1 cellular context compared by ENCODE assay signal in genomic region chr5:170861855-170862766, GRCh38.
TF ChIP-seq lines count a peak whose summit lies in the region.

Gene RANBP17, plus strand, starts transcription at chr5:170862018.

TF ChIP-seq in HEK293, 187 proteins besides CTCF, POLR2A, EP300 and RAD21 (continued from another document):
- TF ChIP-seq, protein P1, sequence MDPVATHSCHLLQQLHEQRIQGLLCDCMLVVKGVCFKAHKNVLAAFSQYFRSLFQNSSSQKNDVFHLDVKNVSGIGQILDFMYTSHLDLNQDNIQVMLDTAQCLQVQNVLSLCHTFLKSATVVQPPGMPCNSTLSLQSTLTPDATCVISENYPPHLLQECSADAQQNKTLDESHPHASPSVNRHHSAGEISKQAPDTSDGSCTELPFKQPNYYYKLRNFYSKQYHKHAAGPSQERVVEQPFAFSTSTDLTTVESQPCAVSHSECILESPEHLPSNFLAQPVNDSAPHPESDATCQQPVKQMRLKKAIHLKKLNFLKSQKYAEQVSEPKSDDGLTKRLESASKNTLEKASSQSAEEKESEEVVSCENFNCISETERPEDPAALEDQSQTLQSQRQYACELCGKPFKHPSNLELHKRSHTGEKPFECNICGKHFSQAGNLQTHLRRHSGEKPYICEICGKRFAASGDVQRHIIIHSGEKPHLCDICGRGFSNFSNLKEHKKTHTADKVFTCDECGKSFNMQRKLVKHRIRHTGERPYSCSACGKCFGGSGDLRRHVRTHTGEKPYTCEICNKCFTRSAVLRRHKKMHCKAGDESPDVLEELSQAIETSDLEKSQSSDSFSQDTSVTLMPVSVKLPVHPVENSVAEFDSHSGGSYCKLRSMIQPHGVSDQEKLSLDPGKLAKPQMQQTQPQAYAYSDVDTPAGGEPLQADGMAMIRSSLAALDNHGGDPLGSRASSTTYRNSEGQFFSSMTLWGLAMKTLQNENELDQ (tag by site-specific recombination; IDR thresholded peaks at IDR 0.05; ENCODE audit: low read depth): no peak
- TF ChIP-seq GLI4 (tag by site-specific recombination; IDR thresholded peaks at IDR 0.05) (no peak), ZFP37 (tag by site-specific recombination; IDR thresholded peaks at IDR 0.05) (peak; percentile 79; the same call in 1 of the 2 replicates), ZNF837 (tag by site-specific recombination; IDR thresholded peaks at IDR 0.05) (no peak), ZNF561 (tag by site-specific recombination; IDR thresholded peaks at IDR 0.05; ENCODE audit: borderline replicate concordance) (peak; percentile 79), PATZ1 (tag by site-specific recombination; IDR thresholded peaks at IDR 0.05) (peak; percentile 57; the same call in 1 of the 2 replicates), KLF9 (tag by site-specific recombination; IDR thresholded peaks at IDR 0.05; ENCODE audit: low read depth) (0 out of 2 replicates have a peak, but pooled peaks have one; percentile 29), ZBTB17 (tag by site-specific recombination; IDR thresholded peaks at IDR 0.05) (peak; percentile 87), ZNF747 (tag by site-specific recombination; IDR thresholded peaks at IDR 0.05) (no peak), ZNF394 (tag by site-specific recombination; IDR thresholded peaks at IDR 0.05; ENCODE audit: borderline replicate concordance) (peak; percentile 24; the same call in 1 of the 2 replicates), ZNF558 (tag by site-specific recombination; IDR thresholded peaks at IDR 0.05) (no peak), ZNF76 (tag by site-specific recombination; IDR thresholded peaks at IDR 0.05; ENCODE audit: borderline replicate concordance, low read depth) (peak; percentile 50; the same call in 1 of the 2 replicates), ZNF398 (tag by site-specific recombination; IDR thresholded peaks at IDR 0.05) (0 out of 2 replicates have a peak, but pooled peaks have one; percentile 15), SP3 (tag by site-specific recombination; IDR thresholded peaks at IDR 0.05) (peak; percentile 46; the same call in 1 of the 2 replicates), ZBTB20 (tag by site-specific recombination; IDR thresholded peaks at IDR 0.05) (peak; percentile 43; the same call in 1 of the 2 replicates), ZNF449 (tag by site-specific recombination; IDR thresholded peaks at IDR 0.05) (peak; percentile 47; the same call in 1 of the 2 replicates)
- TF ChIP-seq, protein P2, sequence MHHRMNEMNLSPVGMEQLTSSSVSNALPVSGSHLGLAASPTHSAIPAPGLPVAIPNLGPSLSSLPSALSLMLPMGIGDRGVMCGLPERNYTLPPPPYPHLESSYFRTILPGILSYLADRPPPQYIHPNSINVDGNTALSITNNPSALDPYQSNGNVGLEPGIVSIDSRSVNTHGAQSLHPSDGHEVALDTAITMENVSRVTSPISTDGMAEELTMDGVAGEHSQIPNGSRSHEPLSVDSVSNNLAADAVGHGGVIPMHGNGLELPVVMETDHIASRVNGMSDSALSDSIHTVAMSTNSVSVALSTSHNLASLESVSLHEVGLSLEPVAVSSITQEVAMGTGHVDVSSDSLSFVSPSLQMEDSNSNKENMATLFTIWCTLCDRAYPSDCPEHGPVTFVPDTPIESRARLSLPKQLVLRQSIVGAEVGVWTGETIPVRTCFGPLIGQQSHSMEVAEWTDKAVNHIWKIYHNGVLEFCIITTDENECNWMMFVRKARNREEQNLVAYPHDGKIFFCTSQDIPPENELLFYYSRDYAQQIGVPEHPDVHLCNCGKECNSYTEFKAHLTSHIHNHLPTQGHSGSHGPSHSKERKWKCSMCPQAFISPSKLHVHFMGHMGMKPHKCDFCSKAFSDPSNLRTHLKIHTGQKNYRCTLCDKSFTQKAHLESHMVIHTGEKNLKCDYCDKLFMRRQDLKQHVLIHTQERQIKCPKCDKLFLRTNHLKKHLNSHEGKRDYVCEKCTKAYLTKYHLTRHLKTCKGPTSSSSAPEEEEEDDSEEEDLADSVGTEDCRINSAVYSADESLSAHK (tag by site-specific recombination; IDR thresholded peaks at IDR 0.05): no peak
